ENCODE assay signal across 9 cellular contexts in genomic region chrX:48972214-48973164, GRCh38. TPM values are rescaled to one million over a fixed set of nuclear protein-coding genes. Genes with fewer than 3 reads are reported as not detected.
DNase-seq lines count a peak whose midpoint lies in the region; ATAC-seq, FAIRE-seq and TF ChIP-seq lines count a peak whose summit lies in the region.
"Had no signal": no experiment of that assay in that cellular context is flagged by ENCODE, and none has a peak within 500 bp of the region (broad histone marks: within the 10 kb centered on the region; RNA-seq: fewer than 3 reads in every experiment).

No MANE protein-coding gene starts in this region.

- peaks cover 13% of the 10 kb centered on the region for H3K4me1 Mint-ChIP-seq in chondrocyte (ENCODE audit: low read depth)

- peak overlapping the region; percentile 66 for H3K4me3 Mint-ChIP-seq in chondrocyte (ENCODE audit: unreplicated experiment)
- H3K4me3 Mint-ChIP-seq: T-helper 1 cell treated with Interleukin-12 subunit alpha and Interleukin-12 subunit beta and Interleukin-4 antibody, amounts not matched to agents 30 μg/mL and 1 μg/mL, for 36 hours had no signal

- peak; percentile 77 for ATAC-seq in SK-N-SH treated with all-trans-retinoic acid at 6 μM for 48 hours
- peak; percentile 67 for ATAC-seq in left colon
- ATAC-seq in HG03521 (IDR thresholded peaks at IDR 0.05; ENCODE audit: unreplicated experiment), result no peak

- TF ChIP-seq CTCF in chondrocyte (IDR thresholded peaks at IDR 0.05), result peak; percentile 78

- peaks cover 12% of the 10 kb centered on the region for H3K36me3 Mint-ChIP-seq in chondrocyte (ENCODE audit: low read depth)

- DNase-seq in COR-L47 (lab: John Stamatoyannopoulos, UW) (peak; percentile 17), HTR-8/SVneo (ENCODE audit: insufficient read length, low spot score) (peak; percentile 24), chondrocyte (ENCODE audit: low spot score) (no peak), left colon (peak; percentile 38 to 45), NCI-H446 (lab: John Stamatoyannopoulos, UW) (no peak)
- peak; percentile 14 for DNase-seq in stimulated activated naive CD4-positive, alpha-beta T cell treated with Interleukin-2 at 50 U/mL for 16 hours (lab: John Stamatoyannopoulos, UW)

- no peak for FAIRE-seq in HTR-8/SVneo (lab: Jason Lieb, UNC)

- H3K27me3 Mint-ChIP-seq in chondrocyte (ENCODE audit: low read depth), result no peaks in the 10 kb centered on the region

- H3K9me3 Mint-ChIP-seq in chondrocyte (ENCODE audit: low read depth), result peaks cover 13% of the 10 kb centered on the region
- H3K9me3 Mint-ChIP-seq: T-helper 1 cell treated with Interleukin-12 subunit alpha and Interleukin-12 subunit beta and Interleukin-4 antibody, amounts not matched to agents 30 μg/mL and 1 μg/mL, for 36 hours had no signal

- intact Hi-C loops in left colon (cut with DNase I, micrococcal nuclease), result no loop called here

- H3K27ac Mint-ChIP-seq in chondrocyte (ENCODE audit: unreplicated experiment), result peak overlapping the region; percentile 17
- H3K27ac Mint-ChIP-seq: T-helper 1 cell treated with Interleukin-12 subunit alpha and Interleukin-12 subunit beta and Interleukin-4 antibody, amounts not matched to agents 30 μg/mL and 1 μg/mL, for 36 hours had no signal

TF ChIP-seq in SK-N-SH treated with all-trans-retinoic acid at 6 μM for 48 hours, 23 proteins besides CTCF, POLR2A, EP300 and RAD21:
- TF ChIP-seq TOX (CRISPR knock-in tag; IDR thresholded peaks at IDR 0.05; ENCODE audit: borderline replicate concordance), result no peak
- TF ChIP-seq CREB5 (CRISPR knock-in tag; IDR thresholded peaks at IDR 0.05; ENCODE audit: low read depth), result no peak
- no peak for TF ChIP-seq GLIS3 (CRISPR knock-in tag; IDR thresholded peaks at IDR 0.05)
- no peak for TF ChIP-seq ARNTL (CRISPR knock-in tag; IDR thresholded peaks at IDR 0.05; ENCODE audit: borderline replicate concordance, low read depth)
- no peak for TF ChIP-seq PPARA (CRISPR knock-in tag; IDR thresholded peaks at IDR 0.05; ENCODE audit: borderline replicate concordance)
- no peak for TF ChIP-seq ZNF565 (CRISPR knock-in tag; conservative IDR thresholded peaks at IDR 0.05; ENCODE audit: low read depth)
- no peak for TF ChIP-seq POU6F1 (CRISPR knock-in tag; IDR thresholded peaks at IDR 0.05; ENCODE audit: borderline replicate concordance, low read depth)
- TF ChIP-seq ZNF8 (CRISPR knock-in tag; IDR thresholded peaks at IDR 0.05), result no peak
- TF ChIP-seq ZC3H10 (CRISPR knock-in tag; IDR thresholded peaks at IDR 0.05), result no peak
- TF ChIP-seq TCF4 (CRISPR knock-in tag; IDR thresholded peaks at IDR 0.05; ENCODE audit: borderline replicate concordance), result no peak
- no peak for TF ChIP-seq ZFP3 (CRISPR knock-in tag; IDR thresholded peaks at IDR 0.05)
- TF ChIP-seq BACH2 (CRISPR knock-in tag; IDR thresholded peaks at IDR 0.05; ENCODE audit: borderline replicate concordance), result no peak
- no peak for TF ChIP-seq OSR1 (CRISPR knock-in tag; IDR thresholded peaks at IDR 0.05)

RNA-seq across cellular contexts. Expression of gene KCND1, which starts 0.8 kb away (rescaled TPM):
- total RNA-seq in chondrocyte, result 1.4 to 1.7 TPM (median 1.6 TPM) in 3 replicates
- under 1 TPM; 0.61 to 0.76 TPM for total RNA-seq in left colon

RNA-seq across cellular contexts. Expression of gene OTUD5, which starts 15.1 kb away (rescaled TPM):
- total RNA-seq in chondrocyte (47.4 to 49.0 TPM (median 47.5 TPM) in 3 replicates), left colon (10 to 100 TPM; 37.2 to 44.2 TPM)

RNA-seq across cellular contexts. Expression of gene GRIPAP1, which starts 29.6 kb away (rescaled TPM):
- total RNA-seq in chondrocyte, result 28.8 to 37.5 TPM (median 32.7 TPM) in 3 replicates
- 10 to 100 TPM; 37.1 to 45.0 TPM for total RNA-seq in left colon

RNA-seq across cellular contexts. Expression of gene PIM2, which starts 53.7 kb away (rescaled TPM):
- total RNA-seq in chondrocyte, result 4.3 to 5.1 TPM (median 4.6 TPM) in 3 replicates
- total RNA-seq in left colon, result 10 to 100 TPM; 11.6 to 20.4 TPM

Comparison
In these comparisons a context has a peak if more than half of its experiments do, and no peak if none do; other contexts are left out.
1. DNase-seq: peak in COR-L47 (single experiment), HTR-8/SVneo (single experiment), left colon (2 of 2) and stimulated activated naive CD4-positive, alpha-beta T cell treated with Interleukin-2 at 50 U/mL for 16 hours (single experiment); none in chondrocyte (single experiment) and NCI-H446 (0 of 2).